Comparison of ENCODE assay signal across 1 cellular context in genomic region chr12:68745904-68746571, GRCh38.
TF ChIP-seq lines count a peak whose summit lies in the region.

SLC35E3 (plus strand) TSS chr12:68746176; CDS start chr12:68746378, 202 bp downstream.

TF ChIP-seq in WTC11, 78 proteins besides CTCF, POLR2A, EP300 and RAD21 (continued from another document and continues in another):
- TF ChIP-seq ZNF425 (CRISPR knock-in tag; conservative IDR thresholded peaks at IDR 0.05) (peak; percentile 71; the same call in 1 of the 2 replicates), GTF2I (CRISPR knock-in tag; conservative IDR thresholded peaks at IDR 0.05) (no peak), ZBTB43 (CRISPR knock-in tag; IDR thresholded peaks at IDR 0.05) (peak; percentile 79; the same call in 1 of the 2 replicates), IRF1 (CRISPR knock-in tag; IDR thresholded peaks at IDR 0.05) (peak; percentile 76; the same call in 1 of the 2 replicates), RORB (CRISPR knock-in tag; IDR thresholded peaks at IDR 0.05) (no peak), TEAD1 (CRISPR knock-in tag; IDR thresholded peaks at IDR 0.05) (0 out of 2 replicates have a peak, but pooled peaks have one; percentile 33), TCF7 (CRISPR knock-in tag; IDR thresholded peaks at IDR 0.05; ENCODE audit: low read depth) (no peak), ZNF317 (CRISPR knock-in tag; IDR thresholded peaks at IDR 0.05; ENCODE audit: borderline replicate concordance, low read depth) (no peak), ZNF121 (CRISPR knock-in tag; IDR thresholded peaks at IDR 0.05) (peak; percentile 60; the same call in 1 of the 2 replicates), ZSCAN18 (CRISPR knock-in tag; IDR thresholded peaks at IDR 0.05) (no peak), SMAD3 (CRISPR knock-in tag; IDR thresholded peaks at IDR 0.05; ENCODE audit: borderline replicate concordance) (no peak; the same call in none of the 2 replicates), FOXP4 (CRISPR knock-in tag; IDR thresholded peaks at IDR 0.05) (peak; percentile 92), ZNF532 (CRISPR knock-in tag; IDR thresholded peaks at IDR 0.05; ENCODE audit: borderline replicate concordance) (no peak), ESRRA (CRISPR knock-in tag; IDR thresholded peaks at IDR 0.05; ENCODE audit: borderline replicate concordance) (0 out of 2 replicates have a peak, but pooled peaks have one; percentile 41), CREM (CRISPR knock-in tag; IDR thresholded peaks at IDR 0.05) (peak; percentile 56; the same call in 1 of the 2 replicates), FOXK1 (CRISPR knock-in tag; IDR thresholded peaks at IDR 0.05) (peak; percentile 88), OVOL2 (CRISPR knock-in tag; IDR thresholded peaks at IDR 0.05; ENCODE audit: borderline replicate concordance) (no peak), ATF6 (CRISPR knock-in tag; IDR thresholded peaks at IDR 0.05) (no peak), ZNF281 (CRISPR knock-in tag; IDR thresholded peaks at IDR 0.05) (peak; percentile 40; the same call in 1 of the 2 replicates), ZNF671 (CRISPR knock-in tag; IDR thresholded peaks at IDR 0.05) (no peak), PRRX2 (CRISPR knock-in tag; IDR thresholded peaks at IDR 0.05) (peak; percentile 88), SOX15 (CRISPR knock-in tag; IDR thresholded peaks at IDR 0.05) (no peak), NFE2L1 (CRISPR knock-in tag; IDR thresholded peaks at IDR 0.05) (peak; percentile 71; the same call in 1 of the 2 replicates), ZMAT4 (CRISPR knock-in tag; IDR thresholded peaks at IDR 0.05) (peak; percentile 25; the same call in 1 of the 2 replicates), CDX4 (CRISPR knock-in tag; IDR thresholded peaks at IDR 0.05; ENCODE audit: borderline replicate concordance) (no peak), RELA (CRISPR knock-in tag; IDR thresholded peaks at IDR 0.05; ENCODE audit: borderline replicate concordance) (0 out of 2 replicates have a peak, but pooled peaks have one; percentile 70), ZNF512 (CRISPR knock-in tag; IDR thresholded peaks at IDR 0.05; ENCODE audit: borderline replicate concordance) (no peak), GABPB1 (CRISPR knock-in tag; IDR thresholded peaks at IDR 0.05) (peak; percentile 60; the same call in 1 of the 2 replicates), KAT7 (CRISPR knock-in tag; IDR thresholded peaks at IDR 0.05; ENCODE audit: borderline replicate concordance) (no peak), E2F1 (CRISPR knock-in tag; IDR thresholded peaks at IDR 0.05) (no peak)
